In genomic region chr7:40701836-40702551, GRCh38 we compare ENCODE assay signal across 17 cellular contexts.
DNase-seq lines count a peak whose midpoint lies in the region; ATAC-seq and TF ChIP-seq lines count a peak whose summit lies in the region.
"Had no signal": no experiment of that assay in that cellular context is flagged by ENCODE, and none has a peak within 500 bp of the region (broad histone marks: within the 10 kb centered on the region; RNA-seq: fewer than 3 reads in every experiment).

No MANE protein-coding gene starts in this region.

- POLR2A ChIA-PET in activated naive CD8-positive, alpha-beta T cell treated with anti-CD3 and anti-CD28 coated beads, Interleukin-2, amount 10 ng/mL, durations not matched to agents 7 days and 5 days (lab: Charles Lee): no interaction called here

- H3K36me3 ChIP-seq in liver (ENCODE audit: control insufficient read depth in 4 of 4, insufficient read depth in 3 of 4, low read depth in 1 of 4, low read length in 3 of 4): no peaks in the 10 kb centered on the region
- H3K36me3 ChIP-seq: BE2C, left lung, pancreas, suprapubic skin had no signal

- H3K9ac ChIP-seq in liver (ENCODE audit: low read depth in 1 of 2, low read length in 2 of 2): no peak overlapping the region

- peak; percentile 7 for DNase-seq in ELF-1 (ENCODE audit: low read depth, low spot score)
- DNase-seq in MV-4-11 (lab: John Stamatoyannopoulos, UW): peak; percentile 18
- no peak for DNase-seq in activated naive CD8-positive, alpha-beta T cell treated with anti-CD3 and anti-CD28 coated beads, Interleukin-2, amount 10 ng/mL, durations not matched to agents 7 days and 5 days
- DNase-seq in cerebellum (ENCODE audit: low spot score): no peak
- DNase-seq in SHP77 treated with DMSO at 0.1 percent for 48 hours (lab: John Stamatoyannopoulos, UW): no peak
- DNase-seq: BE2C; cortex of kidney; foreskin melanocyte; left lung; NCI-H2029 treated with DMSO at 0.1 percent for 48 hours; NCI-H526; pancreas; stimulated activated CD4-positive, alpha-beta T cell treated with anti-CD3 and anti-CD28 coated beads, Interleukin-4, amount 100 ng/mL, for 1 hour; T-cell had no signal

- H3K27me3 ChIP-seq in liver (ENCODE audit: control insufficient read depth in 4 of 4, insufficient read depth in 4 of 4, low read length in 3 of 4): no peaks in the 10 kb centered on the region
- H3K27me3 ChIP-seq: BE2C, left lung, pancreas, suprapubic skin had no signal

- no peaks in the 10 kb centered on the region for H3K9me3 Mint-ChIP-seq in activated naive CD8-positive, alpha-beta T cell treated with anti-CD3 and anti-CD28 coated beads, Interleukin-2, amount 10 ng/mL, durations not matched to agents 7 days and 5 days
- H3K9me3 Mint-ChIP-seq in stimulated activated memory B cell treated with anti-CD40 and anti-IgM and Interleukin-4, amounts not matched to agents 10 μg/mL and 1 μg/mL and 100 μg/mL, for 72 hours: no peaks in the 10 kb centered on the region

- H3K4me1 ChIP-seq in liver (ENCODE audit: control insufficient read depth in 4 of 4, insufficient read depth in 4 of 4, low read length in 3 of 4): no peaks in the 10 kb centered on the region
- H3K4me1 ChIP-seq: left lung, pancreas, suprapubic skin had no signal

- WGBS in liver: 90% methylated on average over 3 of the region's 3 CpGs

- TF ChIP-seq CTCF in liver (IDR thresholded peaks at IDR 0.05; ENCODE audit: low read depth, low read length, missing input control): no peak

- H3K27ac Mint-ChIP-seq in activated naive CD8-positive, alpha-beta T cell treated with anti-CD3 and anti-CD28 coated beads, Interleukin-2, amount 10 ng/mL, durations not matched to agents 7 days and 5 days: peak overlapping the region; percentile 53
- no peak overlapping the region for H3K27ac Mint-ChIP-seq in stimulated activated memory B cell treated with anti-CD40 and anti-IgM and Interleukin-4, amounts not matched to agents 10 μg/mL and 1 μg/mL and 100 μg/mL, for 72 hours
- H3K27ac Mint-ChIP-seq: T-cell had no signal

- peaks cover 29% of the 10 kb centered on the region for H3K4me1 Mint-ChIP-seq in activated naive CD8-positive, alpha-beta T cell treated with anti-CD3 and anti-CD28 coated beads, Interleukin-2, amount 10 ng/mL, durations not matched to agents 7 days and 5 days
- peaks cover 5% of the 10 kb centered on the region for H3K4me1 Mint-ChIP-seq in stimulated activated memory B cell treated with anti-CD40 and anti-IgM and Interleukin-4, amounts not matched to agents 10 μg/mL and 1 μg/mL and 100 μg/mL, for 72 hours

- no peak overlapping the region for H3K4me3 Mint-ChIP-seq in activated naive CD8-positive, alpha-beta T cell treated with anti-CD3 and anti-CD28 coated beads, Interleukin-2, amount 10 ng/mL, durations not matched to agents 7 days and 5 days
- no peak overlapping the region for H3K4me3 Mint-ChIP-seq in stimulated activated memory B cell treated with anti-CD40 and anti-IgM and Interleukin-4, amounts not matched to agents 10 μg/mL and 1 μg/mL and 100 μg/mL, for 72 hours

- TF ChIP-seq RAD21 in liver (IDR thresholded peaks at IDR 0.05): no peak

- H3K9me3 ChIP-seq in liver (ENCODE audit: control insufficient read depth in 4 of 4, low read length in 3 of 4): no peaks in the 10 kb centered on the region
- H3K9me3 ChIP-seq: BE2C, left lung, pancreas, suprapubic skin had no signal

- no peak overlapping the region for H3K4me3 ChIP-seq in liver (ENCODE audit: low read depth in 1 of 3, low read length in 3 of 3)
- H3K4me3 ChIP-seq: left lung, pancreas, suprapubic skin had no signal

- ATAC-seq in activated naive CD8-positive, alpha-beta T cell treated with anti-CD3 and anti-CD28 coated beads, Interleukin-2, amount 10 ng/mL, durations not matched to agents 7 days and 5 days (ENCODE audit: low read depth): no peak
- no peak for ATAC-seq in stimulated activated memory B cell treated with anti-CD40 and anti-IgM and Interleukin-4, amounts not matched to agents 10 μg/mL and 1 μg/mL and 100 μg/mL, for 72 hours
- ATAC-seq: left lung, pancreas had no signal

- H3K27ac ChIP-seq in liver (ENCODE audit: low read depth in 1 of 2, low read length in 2 of 2): no peak overlapping the region
- H3K27ac ChIP-seq: left lung, pancreas, suprapubic skin had no signal

- peaks cover 4% of the 10 kb centered on the region for H3K27me3 Mint-ChIP-seq in activated naive CD8-positive, alpha-beta T cell treated with anti-CD3 and anti-CD28 coated beads, Interleukin-2, amount 10 ng/mL, durations not matched to agents 7 days and 5 days
- no peaks in the 10 kb centered on the region for H3K27me3 Mint-ChIP-seq in stimulated activated memory B cell treated with anti-CD40 and anti-IgM and Interleukin-4, amounts not matched to agents 10 μg/mL and 1 μg/mL and 100 μg/mL, for 72 hours
- H3K27me3 Mint-ChIP-seq: T-cell had no signal

- no peaks in the 10 kb centered on the region for H3K36me3 Mint-ChIP-seq in activated naive CD8-positive, alpha-beta T cell treated with anti-CD3 and anti-CD28 coated beads, Interleukin-2, amount 10 ng/mL, durations not matched to agents 7 days and 5 days
- no peaks in the 10 kb centered on the region for H3K36me3 Mint-ChIP-seq in stimulated activated memory B cell treated with anti-CD40 and anti-IgM and Interleukin-4, amounts not matched to agents 10 μg/mL and 1 μg/mL and 100 μg/mL, for 72 hours
- H3K36me3 Mint-ChIP-seq: T-cell had no signal

TF ChIP-seq in liver, 16 proteins besides CTCF, POLR2A, EP300 and RAD21:
- TF ChIP-seq, protein P1, sequence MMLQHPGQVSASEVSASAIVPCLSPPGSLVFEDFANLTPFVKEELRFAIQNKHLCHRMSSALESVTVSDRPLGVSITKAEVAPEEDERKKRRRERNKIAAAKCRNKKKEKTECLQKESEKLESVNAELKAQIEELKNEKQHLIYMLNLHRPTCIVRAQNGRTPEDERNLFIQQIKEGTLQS (IDR thresholded peaks at IDR 0.05): peak; percentile 21
- no peak for TF ChIP-seq TAF1 (conservative IDR thresholded peaks at IDR 0.05)

Comparison
In these comparisons a context has a peak if more than half of its experiments do, and no peak if none do; other contexts are left out.
1. DNase-seq: peak in ELF-1 (single experiment) and MV-4-11 (single experiment); none in activated naive CD8-positive, alpha-beta T cell treated with anti-CD3 and anti-CD28 coated beads, Interleukin-2, amount 10 ng/mL, durations not matched to agents 7 days and 5 days (single experiment), cerebellum (single experiment) and SHP77 treated with DMSO at 0.1 percent for 48 hours (single experiment).